26 cellular contexts compared by ENCODE assay signal in the genomic region with DNA sequence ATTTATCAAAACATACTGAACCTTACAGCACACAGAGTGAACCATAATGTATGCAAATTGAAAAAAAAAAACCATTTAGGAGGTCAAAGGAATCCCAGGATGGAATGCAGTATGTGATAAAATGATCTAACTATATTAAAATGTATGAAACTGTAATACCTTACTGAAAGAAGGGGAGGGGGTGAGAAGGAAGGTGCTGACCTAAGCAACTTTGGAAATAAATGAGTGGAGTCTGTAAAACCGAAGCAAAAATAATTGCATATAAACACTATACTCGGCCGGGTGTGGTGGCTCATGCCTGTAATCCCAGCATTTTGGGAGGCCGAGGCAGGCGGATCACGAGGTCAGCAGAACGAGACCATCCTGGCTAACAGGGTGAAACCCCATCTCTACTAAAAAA.
"Had no signal": no experiment of that assay in that cellular context is flagged by ENCODE, and none has a peak within 500 bp of the region (broad histone marks: within the 10 kb centered on the region; RNA-seq: fewer than 3 reads in every experiment).

No MANE protein-coding gene starts in this region.

- FAIRE-seq: endometrium, islet of Langerhans, keratinocyte had no signal

- H3K27me3 ChIP-seq: colonic mucosa, esophagus squamous epithelium, gastrocnemius medialis, heart right ventricle, left lung had no signal

- H3K9me3 ChIP-seq: colonic mucosa, esophagus squamous epithelium, gastrocnemius medialis, heart right ventricle, left lung, lower lobe of right lung, mucosa of descending colon had no signal

- DNase-seq: colonic mucosa; cortex of kidney; effector CD8-positive, alpha-beta T cell; effector memory CD8-positive, alpha-beta T cell; endodermal cell; erythroblast; esophagus squamous epithelium; foreskin fibroblast; foreskin melanocyte; gastrocnemius medialis; glutamatergic neuron; head of caudate nucleus; heart right ventricle; hippocampal formation; left cardiac atrium; left lung; left ventricle myocardium superior; lower lobe of right lung; mesenchymal stem cell; mucosa of descending colon; naive B cell had no signal

- H3K4me3 ChIP-seq: colonic mucosa, esophagus squamous epithelium, gastrocnemius medialis, heart right ventricle, left lung, lower lobe of right lung, mucosa of descending colon had no signal

- ATAC-seq: effector memory CD8-positive, alpha-beta T cell; esophagus mucosa; gastrocnemius medialis; heart right ventricle; left cardiac atrium; left lung; left ventricle myocardium superior; lower lobe of right lung; mucosa of descending colon had no signal

- H3K4me1 ChIP-seq: colonic mucosa had no signal

- H3K27ac ChIP-seq: colonic mucosa, epithelial cell of prostate, esophagus squamous epithelium, gastrocnemius medialis, heart right ventricle, left lung, lower lobe of right lung had no signal

- H3K36me3 ChIP-seq: colonic mucosa, esophagus squamous epithelium, gastrocnemius medialis, heart right ventricle, left lung, lower lobe of right lung had no signal
